In genomic region chr9:113998529-113999255, GRCh38 we compare ENCODE assay signal across 11 cellular contexts.
DNase-seq lines count a peak whose midpoint lies in the region; TF ChIP-seq lines count a peak whose summit lies in the region.
"Had no signal": no experiment of that assay in that cellular context is flagged by ENCODE, and none has a peak within 500 bp of the region (broad histone marks: within the 10 kb centered on the region; RNA-seq: fewer than 3 reads in every experiment).

No MANE protein-coding gene starts in this region.

- dilution Hi-C loops in mammary epithelial cell (cut with HindIII; ENCODE audit: low sequenced_read_pairs) = no loop called here

- intact Hi-C loops in mammary epithelial cell (cut with micrococcal nuclease) = no loop called here

- H3K27me3 ChIP-seq in SK-N-SH (ENCODE audit: insufficient read depth) (no peaks in the 10 kb centered on the region), suprapubic skin (no peaks in the 10 kb centered on the region), mammary epithelial cell (ENCODE audit: insufficient read depth, low read length) (no peaks in the 10 kb centered on the region)

- no peak overlapping the region for H3K27ac Mint-ChIP-seq in glutamatergic neuron (ENCODE audit: unreplicated experiment)
- H3K27ac Mint-ChIP-seq: activated naive CD4-positive, alpha-beta T cell treated with anti-CD3 and anti-CD28 coated beads, Interleukin-2, amount 50 U/mL, for 24 hours; stimulated activated naive B cell treated with anti-CD40 and anti-IgM and Interleukin-4, amounts not matched to agents 10 μg/mL and 1 μg/mL and 100 μg/mL, for 72 hours had no signal

- H3K9ac ChIP-seq in SK-N-SH (no peak overlapping the region), mammary epithelial cell (ENCODE audit: insufficient read depth, low read length) (no peak overlapping the region)

- TF ChIP-seq EP300 in SK-N-SH (IDR thresholded peaks at IDR 0.05; ENCODE audit: borderline replicate concordance in 1 of 2, low read depth in 1 of 2, low read length in 1 of 2) (no peak), suprapubic skin (IDR thresholded peaks at IDR 0.05) (no peak)

- H3K27ac ChIP-seq in SK-N-SH (ENCODE audit: low read depth in 2 of 2, low read length in 1 of 2) (no peak overlapping the region; a peak in 1 of 4 replicates), suprapubic skin (no peak overlapping the region), mammary epithelial cell (ENCODE audit: insufficient read depth, low read depth, low read length) (no peak overlapping the region)

- H2AFZ ChIP-seq in SK-N-SH (ENCODE audit: low read depth) = no peak overlapping the region
- H2AFZ ChIP-seq in mammary epithelial cell (ENCODE audit: low read depth, low read length) = no peak overlapping the region

- no peaks in the 10 kb centered on the region for H3K9me3 ChIP-seq in SK-N-SH
- no peaks in the 10 kb centered on the region for H3K9me3 ChIP-seq in suprapubic skin
- H3K9me3 ChIP-seq in mammary epithelial cell (replicated peaks; ENCODE audit: insufficient read depth, low read length) = no peaks in the 10 kb centered on the region

- no peak overlapping the region for H3K4me3 ChIP-seq in SK-N-SH (ENCODE audit: low read depth in 2 of 2, low read length in 1 of 2)
- no peak overlapping the region for H3K4me3 ChIP-seq in suprapubic skin
- no peak overlapping the region for H3K4me3 ChIP-seq in mammary epithelial cell (replicated peaks in 1 of 3; ENCODE audit: insufficient read depth in 1 of 3, low read depth in 2 of 3, low read length in 3 of 3)

- H3K9me3 Mint-ChIP-seq in glutamatergic neuron (ENCODE audit: unreplicated experiment) = peaks cover 11% of the 10 kb centered on the region
- H3K9me3 Mint-ChIP-seq: activated naive CD4-positive, alpha-beta T cell treated with anti-CD3 and anti-CD28 coated beads, Interleukin-2, amount 50 U/mL, for 24 hours; stimulated activated naive B cell treated with anti-CD40 and anti-IgM and Interleukin-4, amounts not matched to agents 10 μg/mL and 1 μg/mL and 100 μg/mL, for 72 hours had no signal

- no TSS peak for BruUV-seq in mammary epithelial cell (replicated peaks; lab: Mats Ljungman, UMichigan)

- H3F3A ChIP-seq in SK-N-SH (replicated peaks; ENCODE audit: insufficient read depth) = no peaks in the 10 kb centered on the region

- POLR2A ChIA-PET in SK-N-SH (lab: Yijun Ruan, JAX) = no interaction called here

- H3K79me2 ChIP-seq in SK-N-SH (ENCODE audit: insufficient read depth) (no peaks in the 10 kb centered on the region; the same call in 1 of the 2 replicates), mammary epithelial cell (ENCODE audit: insufficient read depth, low read length) (no peaks in the 10 kb centered on the region)

- peak; percentile 55 for TF ChIP-seq RAD21 in SK-N-SH (IDR thresholded peaks at IDR 0.05; ENCODE audit: low read length)

- H3K4me1 ChIP-seq in SK-N-SH (ENCODE audit: control insufficient read depth in 1 of 2, insufficient read depth in 2 of 2, low read depth in 1 of 2, low read length in 1 of 2) (peaks cover 10 to 54% of the 10 kb centered on the region in 2 experiments; a peak in 3 of 4 replicates), suprapubic skin (peaks cover 20% of the 10 kb centered on the region), mammary epithelial cell (ENCODE audit: insufficient read depth, low read length) (no peaks in the 10 kb centered on the region)

- WGBS in SK-N-SH (ENCODE audit: low lambda C conversion rate) = 97% methylated on average over 12 of the region's 16 CpGs
- 95% methylated on average over 14 of the region's 16 CpGs for WGBS in suprapubic skin
- 92% methylated on average over 15 of the region's 16 CpGs for WGBS in mammary epithelial cell (ENCODE audit: low coverage, missing lambda C conversion rate)

- no peaks in the 10 kb centered on the region for H3K36me3 Mint-ChIP-seq in glutamatergic neuron (ENCODE audit: unreplicated experiment)
- H3K36me3 Mint-ChIP-seq: activated naive CD4-positive, alpha-beta T cell treated with anti-CD3 and anti-CD28 coated beads, Interleukin-2, amount 50 U/mL, for 24 hours; stimulated activated naive B cell treated with anti-CD40 and anti-IgM and Interleukin-4, amounts not matched to agents 10 μg/mL and 1 μg/mL and 100 μg/mL, for 72 hours had no signal

- CTCF ChIA-PET in SK-N-SH (lab: Yijun Ruan, JAX) (interaction anchor here (1.7 to 2.4 kb wide), 2 partner anchors 14 to 191 kb away, joined by 4 to 11 read pairs; no protein-coding TSS in a partner anchor), mammary epithelial cell (lab: Charles Lee; ENCODE audit: low non-redundant PET) (no interaction called here)

- H3K4me2 ChIP-seq in SK-N-SH (no peak overlapping the region), mammary epithelial cell (ENCODE audit: insufficient read depth, low read depth, low read length) (no peak overlapping the region)

- peak; percentile 37 for DNase-seq in activated effector memory CD4-positive, alpha-beta T cell treated with anti-CD3 and anti-CD28 coated beads, Interleukin-2, amount 50 U/mL, for 16 hours
- no peak for DNase-seq in activated effector memory CD4-positive, alpha-beta T cell treated with Interleukin-2 at 50 U/mL for 16 hours
- DNase-seq in SK-N-SH = peak; percentile 56
- peak; percentile 27 for DNase-seq in glutamatergic neuron
- DNase-seq in suprapubic skin (ENCODE audit: low spot score in 2 of 2) = peak; percentile 52 to 76
- no peak for DNase-seq in NCI-H2227 (lab: John Stamatoyannopoulos, UW; ENCODE audit: unreplicated experiment)
- no peak for DNase-seq in mammary epithelial cell
- no peak for DNase-seq in midbrain (lab: John Stamatoyannopoulos, UW)
- DNase-seq: posterior cingulate gyrus; stimulated activated naive B cell treated with anti-CD40 and anti-IgM and Interleukin-4, amounts not matched to agents 10 μg/mL and 1 μg/mL and 100 μg/mL, for 72 hours had no signal

- peak; percentile 28 for TF ChIP-seq CTCF in SK-N-SH (IDR thresholded peaks at IDR 0.05)
- no peak for TF ChIP-seq CTCF in glutamatergic neuron (IDR thresholded peaks at IDR 0.05; ENCODE audit: partially characterized antibody, unreplicated experiment)
- TF ChIP-seq CTCF in suprapubic skin (IDR thresholded peaks at IDR 0.05) = no peak
- peak in 1 of 2 donors; percentile 27 for TF ChIP-seq CTCF in mammary epithelial cell (conservative IDR thresholded peaks at IDR 0.05 in 1 of 2, IDR thresholded peaks at IDR 0.05 in 1 of 2; ENCODE audit: extremely low read depth in 1 of 2, insufficient read depth in 1 of 2, low read depth in 1 of 2, low read length in 2 of 2)

- H3K27me3 Mint-ChIP-seq in glutamatergic neuron (ENCODE audit: unreplicated experiment) = peaks cover 8% of the 10 kb centered on the region
- H3K27me3 Mint-ChIP-seq: activated naive CD4-positive, alpha-beta T cell treated with anti-CD3 and anti-CD28 coated beads, Interleukin-2, amount 50 U/mL, for 24 hours; stimulated activated naive B cell treated with anti-CD40 and anti-IgM and Interleukin-4, amounts not matched to agents 10 μg/mL and 1 μg/mL and 100 μg/mL, for 72 hours had no signal

- peaks cover 15% of the 10 kb centered on the region for H3K4me1 Mint-ChIP-seq in glutamatergic neuron (ENCODE audit: low read depth, unreplicated experiment)

- H4K20me1 ChIP-seq in SK-N-SH (ENCODE audit: insufficient read depth) (peaks cover 8% of the 10 kb centered on the region), mammary epithelial cell (ENCODE audit: insufficient read depth, low read length) (no peaks in the 10 kb centered on the region)

- TF ChIP-seq POLR2A in suprapubic skin (IDR thresholded peaks at IDR 0.05) = no peak

- no peaks in the 10 kb centered on the region for H3K9me2 ChIP-seq in SK-N-SH

- no peak overlapping the region for H3K4me3 Mint-ChIP-seq in glutamatergic neuron (ENCODE audit: unreplicated experiment)
- H3K4me3 Mint-ChIP-seq: activated naive CD4-positive, alpha-beta T cell treated with anti-CD3 and anti-CD28 coated beads, Interleukin-2, amount 50 U/mL, for 24 hours; stimulated activated naive B cell treated with anti-CD40 and anti-IgM and Interleukin-4, amounts not matched to agents 10 μg/mL and 1 μg/mL and 100 μg/mL, for 72 hours had no signal

- H3K36me3 ChIP-seq in SK-N-SH (replicated peaks in 1 of 2; ENCODE audit: control insufficient read depth in 1 of 2, insufficient read depth in 2 of 2, low read length in 1 of 2) = peaks cover 6 to 20% of the 10 kb centered on the region in 2 experiments
- no peaks in the 10 kb centered on the region for H3K36me3 ChIP-seq in suprapubic skin
- H3K36me3 ChIP-seq in mammary epithelial cell (ENCODE audit: insufficient read depth, low read length) = no peaks in the 10 kb centered on the region

- in situ Hi-C loops in mammary epithelial cell (cut with MboI; ENCODE audit: low sequenced_read_pairs in 2 of 2) = no loop called here

TF ChIP-seq in SK-N-SH, 30 proteins besides CTCF, POLR2A, EP300 and RAD21:
- TF ChIP-seq ZBTB33 (IDR thresholded peaks at IDR 0.05; ENCODE audit: borderline replicate concordance, low read depth) = no peak
- peak; percentile 49; the same call in 1 of the 2 replicates for TF ChIP-seq SMC3 (IDR thresholded peaks at IDR 0.05; ENCODE audit: low read depth, low read length)

Comparison
In these comparisons a context has a peak if more than half of its experiments do, and no peak if none do; other contexts are left out.
1. DNase-seq: peak in activated effector memory CD4-positive, alpha-beta T cell treated with anti-CD3 and anti-CD28 coated beads, Interleukin-2, amount 50 U/mL, for 16 hours (single experiment), SK-N-SH (single experiment), glutamatergic neuron (single experiment) and suprapubic skin (2 of 2); none in activated effector memory CD4-positive, alpha-beta T cell treated with Interleukin-2 at 50 U/mL for 16 hours (single experiment), NCI-H2227 (single experiment), mammary epithelial cell (single experiment) and midbrain (single experiment).